ENCODE assay signal across 1 cellular context in the genomic region with DNA sequence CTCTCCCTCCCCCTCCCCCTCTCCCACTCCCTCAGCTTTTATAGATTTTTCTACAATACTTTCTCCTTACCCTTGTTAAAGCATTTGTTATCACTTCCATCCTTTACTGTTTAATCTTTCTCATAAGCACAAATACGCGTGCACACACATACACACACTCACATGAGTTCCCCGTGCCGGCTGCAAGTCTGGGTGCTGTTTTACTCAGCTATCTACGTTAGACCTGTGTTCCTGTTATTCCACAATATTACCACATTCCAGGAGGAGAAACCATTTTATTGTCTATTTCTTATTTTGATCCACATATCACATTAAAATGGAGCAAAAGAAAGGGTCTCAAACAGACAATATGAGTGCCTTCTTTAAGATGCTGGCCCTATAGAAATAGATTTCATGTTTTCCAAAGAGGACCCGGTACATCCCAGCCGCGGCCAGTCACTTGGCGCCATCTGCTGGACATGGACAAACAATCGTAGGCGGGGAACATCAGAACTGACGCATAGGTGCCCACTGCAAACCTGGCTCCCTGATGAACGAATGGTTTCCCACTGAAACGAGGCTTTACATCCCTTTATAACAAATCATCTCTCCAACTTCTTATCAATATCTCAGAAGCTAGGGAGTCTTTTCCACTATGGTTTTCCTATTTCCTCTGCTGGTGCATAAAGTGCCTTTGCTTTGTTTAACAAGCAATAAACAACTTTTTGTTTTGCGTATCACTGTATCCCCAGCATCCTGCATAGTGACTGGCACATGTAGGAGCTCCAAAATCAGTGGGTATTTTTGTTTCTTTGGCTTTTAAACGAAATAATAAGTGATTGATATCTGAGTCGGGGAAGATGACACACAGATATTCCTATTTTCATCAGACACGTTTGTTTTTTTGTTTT.
TF ChIP-seq lines count a peak whose summit lies in the region.

No MANE protein-coding gene starts in this region.

TF ChIP-seq in HCT116, 20 proteins besides CTCF, POLR2A, EP300 and RAD21:
- TF ChIP-seq ZBTB33 (IDR thresholded peaks at IDR 0.05; ENCODE audit: extremely low read depth, insufficient replicate concordance, low read length) (no peak), JUND (IDR thresholded peaks at IDR 0.05) (no peak), REST (IDR thresholded peaks at IDR 0.05; ENCODE audit: low read depth) (no peak), CEBPB (IDR thresholded peaks at IDR 0.05; ENCODE audit: low read depth) (no peak), EZH2 (IDR thresholded peaks at IDR 0.05) (no peak), POLR2AphosphoS5 (IDR thresholded peaks at IDR 0.05; ENCODE audit: low read depth, low read length) (no peak), FOSL1 (IDR thresholded peaks at IDR 0.05; ENCODE audit: low read depth) (no peak), TCF7L2 (IDR thresholded peaks at IDR 0.05; ENCODE audit: borderline replicate concordance, extremely low read depth, insufficient read depth, insufficient read length) (no peak), YY1 (IDR thresholded peaks at IDR 0.05; ENCODE audit: extremely low read depth, insufficient replicate concordance, low read depth, low read length) (no peak), CBX3 (IDR thresholded peaks at IDR 0.05; ENCODE audit: low read depth) (no peak), EZH2phosphoT487 (IDR thresholded peaks at IDR 0.05; ENCODE audit: borderline replicate concordance) (no peak), ELF1 (IDR thresholded peaks at IDR 0.05; ENCODE audit: borderline replicate concordance, low read depth) (no peak), SIN3A (IDR thresholded peaks at IDR 0.05; ENCODE audit: low read depth) (no peak)
- TF ChIP-seq, protein P1, sequence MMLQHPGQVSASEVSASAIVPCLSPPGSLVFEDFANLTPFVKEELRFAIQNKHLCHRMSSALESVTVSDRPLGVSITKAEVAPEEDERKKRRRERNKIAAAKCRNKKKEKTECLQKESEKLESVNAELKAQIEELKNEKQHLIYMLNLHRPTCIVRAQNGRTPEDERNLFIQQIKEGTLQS (IDR thresholded peaks at IDR 0.05) = no peak
- TF ChIP-seq, protein P2, sequence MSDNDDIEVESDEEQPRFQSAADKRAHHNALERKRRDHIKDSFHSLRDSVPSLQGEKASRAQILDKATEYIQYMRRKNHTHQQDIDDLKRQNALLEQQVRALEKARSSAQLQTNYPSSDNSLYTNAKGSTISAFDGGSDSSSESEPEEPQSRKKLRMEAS (IDR thresholded peaks at IDR 0.05) = no peak
